22 cellular contexts compared by ENCODE assay signal in the genomic region with DNA sequence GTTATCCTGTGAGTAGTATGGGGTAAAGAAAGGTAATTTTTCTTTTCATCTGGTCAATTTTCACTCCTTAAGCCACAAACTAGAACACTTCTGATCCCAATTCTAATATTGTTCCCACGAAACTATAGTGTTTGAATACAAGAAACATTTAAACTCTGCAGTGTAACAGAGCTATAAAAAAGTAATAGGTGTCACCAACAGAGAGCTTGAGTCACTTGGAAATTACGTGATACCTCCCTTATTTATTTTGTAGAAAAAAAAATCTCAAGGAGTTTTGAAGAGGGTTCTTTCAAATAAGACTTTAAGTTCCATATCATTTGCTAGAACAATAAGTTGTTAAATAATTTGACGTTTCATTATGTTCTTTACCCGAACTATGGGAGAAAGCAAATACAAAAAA.
DNase-seq lines count a peak whose midpoint lies in the region; ATAC-seq and TF ChIP-seq lines count a peak whose summit lies in the region.
"Had no signal": no experiment of that assay in that cellular context is flagged by ENCODE, and none has a peak within 500 bp of the region (broad histone marks: within the 10 kb centered on the region; RNA-seq: fewer than 3 reads in every experiment).

No MANE protein-coding gene starts in this region.

- intact Hi-C loops in left lung (cut with DNase I), result no loop called here
- intact Hi-C loops in colonic mucosa (cut with DNase I), result no loop called here

- H3K4me3 ChIP-seq in HUES48 (ENCODE audit: low read depth, low read length) (no peak overlapping the region), left lung (no peak overlapping the region), colonic mucosa (no peak overlapping the region)
- H3K4me3 ChIP-seq: BLaER1, GM12878 had no signal

- H3K4me1 ChIP-seq in HUES48 (ENCODE audit: control insufficient read depth, insufficient read depth, low read length), result peaks cover 18% of the 10 kb centered on the region
- H3K4me1 ChIP-seq in left lung, result no peaks in the 10 kb centered on the region
- H3K4me1 ChIP-seq in colonic mucosa, result no peaks in the 10 kb centered on the region
- H3K4me1 ChIP-seq: BE2C, BLaER1 had no signal

- peak overlapping the region; percentile 9 for H3K27ac ChIP-seq in HUES48 (ENCODE audit: low read depth, low read length)
- no peak overlapping the region for H3K27ac ChIP-seq in left lung
- no peak overlapping the region for H3K27ac ChIP-seq in colonic mucosa
- H3K27ac ChIP-seq: BLaER1 had no signal

- peak; percentile 74 for ATAC-seq in left lung
- ATAC-seq in GM19397 (IDR thresholded peaks at IDR 0.05; ENCODE audit: unreplicated experiment), result no peak
- ATAC-seq: GM12878 had no signal

- DNase-seq in left lung (no peak), H4 (ENCODE audit: low spot score) (no peak), colonic mucosa (no peak)
- DNase-seq: 8988T; ACHN; BE2C; C1 segment of cervical spinal cord; CD4-positive, alpha-beta memory T cell; CD4-positive, CD25-positive, alpha-beta regulatory T cell; CD8-positive, alpha-beta memory T cell; COR-L47; DMS 273 treated with DMSO at 0.1 percent for 48 hours; DMS153; DMS53; DMS79; DND-41; EL; GDM1 had no signal

- no peaks in the 10 kb centered on the region for H3K9me3 ChIP-seq in HUES48 (ENCODE audit: control insufficient read depth, insufficient read depth, low read length)
- H3K9me3 ChIP-seq in left lung, result peaks cover 0 to 3% of the 10 kb centered on the region in 2 donors
- H3K9me3 ChIP-seq in colonic mucosa, result no peaks in the 10 kb centered on the region
- H3K9me3 ChIP-seq: BE2C, BLaER1 had no signal

- H3K27me3 ChIP-seq in HUES48 (ENCODE audit: control insufficient read depth, insufficient read depth, low read length) (no peaks in the 10 kb centered on the region), left lung (no peaks in the 10 kb centered on the region), colonic mucosa (no peaks in the 10 kb centered on the region)
- H3K27me3 ChIP-seq: BE2C, BLaER1 had no signal

- TF ChIP-seq CTCF in left lung (IDR thresholded peaks at IDR 0.05), result no peak
- no peak for TF ChIP-seq CTCF in colonic mucosa (IDR thresholded peaks at IDR 0.05)

- H3K36me3 ChIP-seq in HUES48 (ENCODE audit: control insufficient read depth, insufficient read depth, low read length), result no peaks in the 10 kb centered on the region
- H3K36me3 ChIP-seq in left lung, result no peaks in the 10 kb centered on the region
- H3K36me3 ChIP-seq in colonic mucosa, result no peaks in the 10 kb centered on the region
- H3K36me3 ChIP-seq: BE2C, BLaER1 had no signal

- H3K9ac ChIP-seq in HUES48 (ENCODE audit: low read depth, low read length) (no peak overlapping the region), colonic mucosa (ENCODE audit: low read depth in 2 of 2, low read length in 2 of 2) (no peak overlapping the region)
- H3K9ac ChIP-seq: BLaER1 had no signal
